ENCODE assay signal across 9 cellular contexts in genomic region chr10:74153123-74153522, GRCh38. TPM values are rescaled to one million over a fixed set of nuclear protein-coding genes. Genes with fewer than 3 reads are reported as not detected.
DNase-seq lines count a peak whose midpoint lies in the region; TF ChIP-seq lines count a peak whose summit lies in the region.
"Had no signal": no experiment of that assay in that cellular context is flagged by ENCODE, and none has a peak within 500 bp of the region (broad histone marks: within the 10 kb centered on the region; RNA-seq: fewer than 3 reads in every experiment).

No MANE protein-coding gene starts in this region.

- no peaks in the 10 kb centered on the region for H4K20me1 ChIP-seq in Karpas-422 (ENCODE audit: insufficient read depth, low read depth, low read length)
- peaks cover 10% of the 10 kb centered on the region for H4K20me1 ChIP-seq in osteoblast (ENCODE audit: insufficient read depth, low read length)

- H3K4me1 ChIP-seq in Karpas-422 (ENCODE audit: low read length) = peaks cover 23% of the 10 kb centered on the region
- peaks cover 14% of the 10 kb centered on the region for H3K4me1 ChIP-seq in osteoblast (ENCODE audit: insufficient read depth, low read length)

- H3K27me3 Mint-ChIP-seq in Calu3 (ENCODE audit: unreplicated experiment) = no peaks in the 10 kb centered on the region

- H3K9me3 ChIP-seq in Karpas-422 (ENCODE audit: low read length) (no peaks in the 10 kb centered on the region), osteoblast (ENCODE audit: low read depth, low read length) (no peaks in the 10 kb centered on the region)

- H3K27me3 ChIP-seq in Karpas-422 (ENCODE audit: low read length) (no peaks in the 10 kb centered on the region), osteoblast (ENCODE audit: insufficient read depth, low read length) (no peaks in the 10 kb centered on the region)

- TF ChIP-seq CTCF in Calu3 (IDR thresholded peaks at IDR 0.05; ENCODE audit: unreplicated experiment) (peak; percentile 51), coronary artery (IDR thresholded peaks at IDR 0.05) (peak; percentile 19), osteoblast (IDR thresholded peaks at IDR 0.05; ENCODE audit: extremely low read depth, low read depth, low read length) (peak; percentile 64)

- H3K36me3 ChIP-seq in Karpas-422 (ENCODE audit: insufficient read depth, low read length) (no peaks in the 10 kb centered on the region), osteoblast (ENCODE audit: insufficient read depth, low read length) (no peaks in the 10 kb centered on the region)

- no peaks in the 10 kb centered on the region for H3K9me3 Mint-ChIP-seq in Calu3 (ENCODE audit: low read depth, unreplicated experiment)
- H3K9me3 Mint-ChIP-seq: T-helper 1 cell treated with Interleukin-12 subunit alpha and Interleukin-12 subunit beta and Interleukin-4 antibody, amounts not matched to agents 30 μg/mL and 1 μg/mL, for 36 hours had no signal

- peaks cover 31% of the 10 kb centered on the region for H3K4me1 Mint-ChIP-seq in Calu3 (ENCODE audit: low read depth, unreplicated experiment)

- H3K4me3 ChIP-seq in Karpas-422 (ENCODE audit: low read length) = no peak overlapping the region
- peak overlapping the region; percentile 34 for H3K4me3 ChIP-seq in coronary artery
- H3K4me3 ChIP-seq in osteoblast (ENCODE audit: insufficient read depth, low read length) = no peak overlapping the region

- H2AFZ ChIP-seq in Karpas-422 (ENCODE audit: low read length) (no peak overlapping the region), osteoblast (ENCODE audit: low read length) (no peak overlapping the region)

- H3K4me3 Mint-ChIP-seq in Calu3 (ENCODE audit: low read depth, unreplicated experiment) = no peak overlapping the region
- H3K4me3 Mint-ChIP-seq: T-helper 1 cell treated with Interleukin-12 subunit alpha and Interleukin-12 subunit beta and Interleukin-4 antibody, amounts not matched to agents 30 μg/mL and 1 μg/mL, for 36 hours had no signal

- peak overlapping the region; percentile 74 for H3K4me2 ChIP-seq in Karpas-422 (ENCODE audit: low read depth, low read length, poor library complexity, severe bottlenecking)
- peak overlapping the region; percentile 13 for H3K4me2 ChIP-seq in osteoblast (ENCODE audit: insufficient read depth, low read length)

- peak; percentile 24 for DNase-seq in Calu3
- DNase-seq in Karpas-422 = no peak
- DNase-seq in coronary artery (ENCODE audit: low spot score) = no peak
- DNase-seq in osteoblast (ENCODE audit: insufficient read length, low spot score, missing footprints) = no peak
- no peak for DNase-seq in NCI-H1436 treated with DMSO at 0.1 percent for 48 hours (lab: John Stamatoyannopoulos, UW)
- no peak for DNase-seq in AML-193 (lab: John Stamatoyannopoulos, UW)
- DNase-seq in NCI-H526 (lab: John Stamatoyannopoulos, UW) = no peak
- DNase-seq in NCI-H1417 treated with DMSO at 0.1 percent for 48 hours (lab: John Stamatoyannopoulos, UW) = no peak

- no TSS peak for BruUV-seq in Calu3 (replicated peaks; lab: Mats Ljungman, UMichigan)

- H3K79me2 ChIP-seq in Karpas-422 (ENCODE audit: low read length) (peaks cover 52% of the 10 kb centered on the region), osteoblast (ENCODE audit: insufficient read depth, low read length) (peaks cover 34% of the 10 kb centered on the region)

- H3K27ac ChIP-seq in Karpas-422 (ENCODE audit: low read length) = no peak overlapping the region
- H3K27ac ChIP-seq in coronary artery = no peak overlapping the region
- no peak overlapping the region for H3K27ac ChIP-seq in osteoblast (ENCODE audit: low read depth, low read length)

- intact Hi-C loops in Calu3 (cut with micrococcal nuclease; ENCODE audit: unreplicated experiment) = no loop called here

- H3K9me2 ChIP-seq in Karpas-422 (replicated peaks; ENCODE audit: insufficient read depth, low read length) = no peaks in the 10 kb centered on the region

- no peak overlapping the region for H3K9ac ChIP-seq in Karpas-422 (ENCODE audit: low read length)

- peaks cover 6% of the 10 kb centered on the region for H3K36me3 Mint-ChIP-seq in Calu3 (ENCODE audit: insufficient read depth, unreplicated experiment)

- CTCF ChIA-PET in Calu3 (lab: Charles Lee) = interaction anchor here (0.6 to 1.1 kb wide), 4 partner anchors 37 to 81 kb away, joined by 3 to 4 read pairs (median 3); no protein-coding TSS in a partner anchor

- H3K27ac Mint-ChIP-seq in Calu3 (ENCODE audit: unreplicated experiment) = no peak overlapping the region
- H3K27ac Mint-ChIP-seq: T-helper 1 cell treated with Interleukin-12 subunit alpha and Interleukin-12 subunit beta and Interleukin-4 antibody, amounts not matched to agents 30 μg/mL and 1 μg/mL, for 36 hours had no signal

RNA-seq across cellular contexts. Expression of gene ADK, which starts 2.1 kb away (rescaled TPM):
- total RNA-seq in Calu3 (2022) (62.5 and 66.6 TPM in 2 replicates), osteoblast (34.0 and 46.3 TPM in 2 replicates)
- total RNA-seq in Karpas-422 (2014; rRNA removed; shearing (Covaris generic); ENCODE audit: low replicate concordance) = 29.0 and 41.4 TPM in 2 replicates

RNA-seq across cellular contexts. Expression of gene AP3M1, which starts 2.5 kb away (rescaled TPM):
- total RNA-seq in Calu3 (2022) (52.2 and 52.6 TPM in 2 replicates), osteoblast (35.8 and 37.7 TPM in 2 replicates)
- total RNA-seq in Karpas-422 (2014; rRNA removed; shearing (Covaris generic); ENCODE audit: low replicate concordance) = 19.4 and 52.9 TPM in 2 replicates
